In the genomic region with DNA sequence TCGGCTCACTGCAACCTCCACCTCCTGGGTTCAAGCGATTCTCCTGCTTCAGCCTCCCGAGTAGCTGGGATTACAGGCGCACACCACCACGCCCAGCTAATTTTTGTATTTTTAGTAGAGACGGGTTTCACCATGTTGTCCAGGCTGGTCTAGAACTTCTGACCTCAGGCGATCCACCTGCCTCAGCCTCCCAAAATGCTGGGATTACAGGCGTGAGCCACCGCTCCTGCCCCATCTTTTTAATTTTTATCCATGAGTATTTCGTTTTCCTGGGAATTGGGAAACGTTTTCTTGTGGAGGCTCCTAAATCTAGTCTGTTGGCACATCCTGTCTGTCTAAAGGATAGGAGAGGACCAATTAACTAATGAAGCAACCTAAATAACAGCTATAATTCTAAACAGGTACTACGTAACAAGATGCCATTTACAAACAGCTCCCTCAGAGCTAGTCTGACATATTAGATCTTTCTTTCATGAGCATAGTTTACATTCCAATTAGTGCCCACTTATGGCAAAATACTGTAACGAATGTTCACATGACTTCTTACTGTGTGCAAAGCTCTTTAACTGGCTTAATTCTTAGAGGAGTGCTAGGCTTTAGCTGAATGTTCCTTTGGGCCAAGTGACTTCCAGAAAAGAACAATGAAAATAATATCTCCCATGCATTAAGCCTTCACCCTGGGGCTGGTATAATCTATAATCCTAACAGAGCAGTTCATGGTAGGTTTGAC, we compare ENCODE assay signal across 12 cellular contexts.
DNase-seq lines count a peak whose midpoint lies in the region; ATAC-seq and TF ChIP-seq lines count a peak whose summit lies in the region.
"Had no signal": no experiment of that assay in that cellular context is flagged by ENCODE, and none has a peak within 500 bp of the region (broad histone marks: within the 10 kb centered on the region; RNA-seq: fewer than 3 reads in every experiment).

No MANE protein-coding gene starts in this region.

- H3K4me3 Mint-ChIP-seq in activated CD4-positive, alpha-beta memory T cell treated with anti-CD3 and anti-CD28 coated beads for 36 hours: peak overlapping the region; percentile 67
- peak overlapping the region; percentile 91 for H3K4me3 Mint-ChIP-seq in memory B cell
- H3K4me3 Mint-ChIP-seq: T-helper 1 cell treated with Interleukin-12 subunit alpha and Interleukin-12 subunit beta and Interleukin-4 antibody, amounts not matched to agents 30 μg/mL and 1 μg/mL, for 36 hours had no signal

- H3K27ac ChIP-seq in left ventricle myocardium inferior (replicated peaks): no peak overlapping the region
- no peak overlapping the region for H3K27ac ChIP-seq in sigmoid colon
- H3K27ac ChIP-seq: body of pancreas had no signal

- H3K9me3 Mint-ChIP-seq in activated CD4-positive, alpha-beta memory T cell treated with anti-CD3 and anti-CD28 coated beads for 36 hours: no peaks in the 10 kb centered on the region
- H3K9me3 Mint-ChIP-seq in memory B cell: no peaks in the 10 kb centered on the region
- H3K9me3 Mint-ChIP-seq: T-helper 1 cell treated with Interleukin-12 subunit alpha and Interleukin-12 subunit beta and Interleukin-4 antibody, amounts not matched to agents 30 μg/mL and 1 μg/mL, for 36 hours had no signal

- 71 to 88% methylated on average over 13 of the region's 13 CpGs for WGBS in sigmoid colon, 2 donors

- H3K4me1 Mint-ChIP-seq in activated CD4-positive, alpha-beta memory T cell treated with anti-CD3 and anti-CD28 coated beads for 36 hours (ENCODE audit: low read depth): peaks cover 6% of the 10 kb centered on the region
- peaks cover 7% of the 10 kb centered on the region for H3K4me1 Mint-ChIP-seq in memory B cell

- no peak for TF ChIP-seq EP300 in sigmoid colon (IDR thresholded peaks at IDR 0.05)

- H3K4me3 ChIP-seq in left ventricle myocardium inferior (peak overlapping the region; percentile 68), sigmoid colon (peak overlapping the region in 2 of 4 donors; percentile 50 to 69)

- H3K4me1 ChIP-seq in left ventricle myocardium inferior (peaks cover 7% of the 10 kb centered on the region), sigmoid colon (peaks cover 0 to 14% (median 7%) of the 10 kb centered on the region in 4 donors)

- no peaks in the 10 kb centered on the region for H3K36me3 ChIP-seq in left ventricle myocardium inferior
- H3K36me3 ChIP-seq in sigmoid colon: no peaks in the 10 kb centered on the region

- peaks cover 29% of the 10 kb centered on the region for H3K27me3 Mint-ChIP-seq in activated CD4-positive, alpha-beta memory T cell treated with anti-CD3 and anti-CD28 coated beads for 36 hours
- H3K27me3 Mint-ChIP-seq in memory B cell: peaks cover 10% of the 10 kb centered on the region

- DNase-seq in left ventricle myocardium inferior (no peak), left cardiac atrium (no peak), memory B cell (ENCODE audit: low spot score in 2 of 2) (no peak), T-helper 1 cell (no peak), sigmoid colon (no peak)
- DNase-seq in activated CD4-positive, alpha-beta memory T cell treated with anti-CD3 and anti-CD28 coated beads for 36 hours: no peak
- DNase-seq: activated CD8-positive, alpha-beta memory T cell treated with anti-CD3 and anti-CD28 coated beads, Interleukin-2, amount 50 U/mL, for 48 hours; NCI-H1694 had no signal

- no peak overlapping the region for H3K27ac Mint-ChIP-seq in activated CD4-positive, alpha-beta memory T cell treated with anti-CD3 and anti-CD28 coated beads for 36 hours
- no peak overlapping the region for H3K27ac Mint-ChIP-seq in memory B cell
- H3K27ac Mint-ChIP-seq: T-helper 1 cell treated with Interleukin-12 subunit alpha and Interleukin-12 subunit beta and Interleukin-4 antibody, amounts not matched to agents 30 μg/mL and 1 μg/mL, for 36 hours had no signal

- POLR2A ChIA-PET in activated CD4-positive, alpha-beta memory T cell treated with anti-CD3 and anti-CD28 coated beads for 36 hours (lab: Charles Lee): interaction anchor here (0.6 kb wide), 1 partner anchor 149 kb away, joined by 4 read pairs; no protein-coding TSS in a partner anchor

- intact Hi-C loops in left ventricle myocardium inferior (cut with micrococcal nuclease): no loop called here
- intact Hi-C loops in left cardiac atrium (cut with DNase I): no loop called here
- intact Hi-C loops in activated CD4-positive, alpha-beta memory T cell treated with anti-CD3 and anti-CD28 coated beads for 36 hours (cut with micrococcal nuclease): no loop called here
- intact Hi-C loops in sigmoid colon (cut with DNase I): no loop called here

- no peak for TF ChIP-seq POLR2A in sigmoid colon (IDR thresholded peaks at IDR 0.05)

- H3K9me3 ChIP-seq in left ventricle myocardium inferior (replicated peaks) (no peaks in the 10 kb centered on the region), sigmoid colon (no peaks in the 10 kb centered on the region)
- H3K9me3 ChIP-seq: body of pancreas had no signal

- H3K36me3 Mint-ChIP-seq in activated CD4-positive, alpha-beta memory T cell treated with anti-CD3 and anti-CD28 coated beads for 36 hours: no peaks in the 10 kb centered on the region
- H3K36me3 Mint-ChIP-seq in memory B cell: no peaks in the 10 kb centered on the region

- TF ChIP-seq CTCF in left ventricle myocardium inferior (IDR thresholded peaks at IDR 0.05; ENCODE audit: borderline replicate concordance): no peak
- no peak for TF ChIP-seq CTCF in sigmoid colon (IDR thresholded peaks at IDR 0.05)

- ATAC-seq in left cardiac atrium: no peak
- no peak for ATAC-seq in memory B cell (ENCODE audit: low read depth)
- ATAC-seq in HG03354 (IDR thresholded peaks at IDR 0.05; ENCODE audit: poor library complexity, severe bottlenecking, unreplicated experiment): no peak
- ATAC-seq in HG03469 (IDR thresholded peaks at IDR 0.05; ENCODE audit: unreplicated experiment): no peak

- CTCF ChIA-PET in activated CD4-positive, alpha-beta memory T cell treated with anti-CD3 and anti-CD28 coated beads for 36 hours (lab: Charles Lee): interaction anchor here (1.0 to 1.1 kb wide), 2 partner anchors 13 to 38 kb away, joined by 3 to 5 read pairs; no protein-coding TSS in a partner anchor

- peaks cover 60% of the 10 kb centered on the region for H3K27me3 ChIP-seq in left ventricle myocardium inferior (ENCODE audit: low read depth)
- no peaks in the 10 kb centered on the region for H3K27me3 ChIP-seq in sigmoid colon
- H3K27me3 ChIP-seq: body of pancreas had no signal
